In the genomic region with DNA sequence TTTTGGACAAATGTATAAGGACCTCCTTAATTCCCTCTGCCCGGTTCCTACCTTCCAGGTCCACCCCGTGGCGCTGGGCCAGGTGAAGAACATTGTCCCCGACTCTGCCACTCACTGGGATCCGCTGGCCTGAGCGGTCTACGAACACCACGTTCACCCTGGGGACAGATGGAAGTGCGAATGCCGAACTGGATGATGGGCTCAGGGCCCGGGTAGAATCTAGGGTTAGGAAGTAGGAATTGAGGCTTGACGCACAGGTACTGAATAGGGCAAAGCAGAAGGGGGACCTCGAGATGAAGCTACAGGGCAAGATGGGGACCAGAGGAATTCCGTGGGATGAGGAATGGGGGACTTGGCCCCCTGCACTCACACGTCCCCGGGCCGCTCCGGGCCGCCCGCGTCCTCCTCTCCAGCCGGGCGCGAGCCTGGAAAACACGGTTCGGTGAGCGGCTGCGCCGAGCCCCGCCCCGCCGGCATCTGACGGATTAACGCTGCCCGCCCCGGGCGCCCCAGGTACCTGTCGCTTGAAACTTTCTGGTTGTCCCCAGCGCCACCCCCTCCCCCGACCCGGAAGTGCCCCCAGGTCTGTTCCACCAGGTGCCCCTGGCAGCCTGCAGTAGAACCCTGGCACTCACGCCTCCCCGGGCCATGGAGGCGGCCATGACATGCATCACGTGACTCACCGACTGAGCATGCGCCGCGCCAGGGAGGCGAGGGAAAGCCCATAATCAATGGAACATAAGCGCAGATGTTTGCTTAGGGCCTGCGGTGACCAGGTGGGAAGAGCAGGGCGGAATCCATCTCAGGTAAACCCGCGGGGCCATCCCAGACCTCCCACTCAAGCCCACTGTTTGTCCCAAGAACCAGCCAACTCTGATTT, we compare ENCODE assay signal across 8 cellular contexts. TPM values are rescaled to one million over a fixed set of nuclear protein-coding genes. Genes with fewer than 3 reads are reported as not detected.
DNase-seq lines count a peak whose midpoint lies in the region; ATAC-seq and TF ChIP-seq lines count a peak whose summit lies in the region.

Gene FDX2, minus strand, starts transcription at position 681 of the 880 bp plus-strand sequence. Its CDS starts 19 bp downstream, at position 662.

- TF ChIP-seq CTCF in right atrium auricular region (IDR thresholded peaks at IDR 0.05) = no peak

- H3K27me3 Mint-ChIP-seq in T-helper 17 cell = no peaks in the 10 kb centered on the region

- H3K4me3 ChIP-seq in HAP-1 (peak within 1 kb of the TSS; percentile 75), right atrium auricular region (peak within 1 kb of the TSS; percentile 83), urinary bladder (ENCODE audit: low read depth, low read length) (peak within 1 kb of the TSS; percentile 82)

- in situ Hi-C loops in HAP-1 (cut with MboI; ENCODE audit: low sequenced_read_pairs) = no loop called here

- no peaks in the 10 kb centered on the region for H3K27me3 ChIP-seq in HAP-1 (ENCODE audit: low read depth)
- no peaks in the 10 kb centered on the region for H3K27me3 ChIP-seq in right atrium auricular region

- H3K4me1 ChIP-seq in HAP-1 = peaks cover 5% of the 10 kb centered on the region; the same call in 1 of the 2 replicates
- H3K4me1 ChIP-seq in right atrium auricular region = peaks cover 0 to 14% of the 10 kb centered on the region in 2 donors
- H3K4me1 ChIP-seq in urinary bladder (ENCODE audit: insufficient read depth) = no peaks in the 10 kb centered on the region

- ATAC-seq in T-helper 17 cell = peak; percentile 89

- H3K36me3 Mint-ChIP-seq in T-helper 17 cell (ENCODE audit: low read depth) = peaks cover 6% of the 10 kb centered on the region

- peaks cover 31% of the 10 kb centered on the region for H3K36me3 ChIP-seq in HAP-1 (replicated peaks)
- H3K36me3 ChIP-seq in right atrium auricular region = peaks cover 41% of the 10 kb centered on the region
- H3K36me3 ChIP-seq in urinary bladder (ENCODE audit: insufficient read depth) = peaks cover under 1% of the 10 kb centered on the region

- WGBS in urinary bladder = under 1% methylated on average over 55 of the region's 55 CpGs

- peak; percentile 95 for DNase-seq in DMS 273 (lab: John Stamatoyannopoulos, UW; ENCODE audit: unreplicated experiment)
- DNase-seq in HAP-1 (ENCODE audit: low spot score in 2 of 2) = peak; percentile 81 to 94
- DNase-seq in NCI-H146 treated with DMSO at 0.1 percent for 48 hours (lab: John Stamatoyannopoulos, UW; ENCODE audit: unreplicated experiment) = peak; percentile 93
- DNase-seq in T-helper 17 cell = peak; percentile 87 to 92 (median 89)
- DNase-seq in amygdala (lab: John Stamatoyannopoulos, UW) = peak in 55 of 56 donors; percentile 8 to 93 (median 80)
- peak; percentile 82 for DNase-seq in right atrium auricular region (ENCODE audit: low spot score)
- DNase-seq in pulmonary artery endothelial cell (ENCODE audit: low read depth, low spot score) = peak; percentile 32

- H3K9me3 ChIP-seq in HAP-1 = no peaks in the 10 kb centered on the region
- no peaks in the 10 kb centered on the region for H3K9me3 ChIP-seq in T-helper 17 cell (ENCODE audit: control insufficient read depth, low read length, poor library complexity, severe bottlenecking)
- no peaks in the 10 kb centered on the region for H3K9me3 ChIP-seq in right atrium auricular region

- peak within 1 kb of the TSS; percentile 92 for H3K4me3 Mint-ChIP-seq in T-helper 17 cell

- H3K27ac ChIP-seq in right atrium auricular region (peak within 1 kb of the TSS; percentile 67 to 76), urinary bladder (ENCODE audit: low read depth) (no peak within 1 kb of the TSS)

- H3K4me1 Mint-ChIP-seq in T-helper 17 cell = peaks cover 15% of the 10 kb centered on the region

- peak within 1 kb of the TSS; percentile 92 for H3K27ac Mint-ChIP-seq in T-helper 17 cell

RNA-seq across cellular contexts. Expression of gene FDX2, which starts in this region (rescaled TPM):
- total RNA-seq in T-helper 17 cell = 1 to 10 TPM; 3.3 to 5.9 TPM
- total RNA-seq in right atrium auricular region = 10 to 100 TPM; 12.5 to 20.4 TPM
- 21.8 and 25.8 TPM in 2 replicates for total RNA-seq in pulmonary artery endothelial cell
- total RNA-seq in urinary bladder = 5.7 TPM
- polyA plus RNA-seq in urinary bladder = 22.0 TPM

Comparison
In these comparisons a context has a peak if more than half of its experiments do, and no peak if none do; other contexts are left out.
1. DNase-seq: peak in every context shown above with its lines; median percentile 95 in DMS 273; 93 in NCI-H146 treated with DMSO at 0.1 percent for 48 hours; 89 in T-helper 17 cell; 88 in HAP-1; 82 in right atrium auricular region; 80 in amygdala; 32 in pulmonary artery endothelial cell.